ENCODE assay signal across 8 cellular contexts in genomic region chr1:52702886-52703787, GRCh38. TPM values are rescaled to one million over a fixed set of nuclear protein-coding genes. Genes with fewer than 3 reads are reported as not detected.
DNase-seq lines count a peak whose midpoint lies in the region; ATAC-seq, FAIRE-seq and TF ChIP-seq lines count a peak whose summit lies in the region.

No MANE protein-coding gene starts in this region.

- ATAC-seq in HG02981 (IDR thresholded peaks at IDR 0.05; ENCODE audit: unreplicated experiment), result peak; percentile 91

- H3K4me3 ChIP-seq in choroid plexus epithelial cell (ENCODE audit: low read depth, low read length) (peak overlapping the region; percentile 81), kidney epithelial cell (ENCODE audit: low read depth, low read length) (peak overlapping the region; percentile 47)

- no peaks in the 10 kb centered on the region for H3K27me3 ChIP-seq in kidney epithelial cell (ENCODE audit: control insufficient read depth, insufficient read depth, low read length)

- TF ChIP-seq CTCF in choroid plexus epithelial cell (conservative IDR thresholded peaks at IDR 0.05; ENCODE audit: low read depth, low read length) (no peak), kidney epithelial cell (IDR thresholded peaks at IDR 0.05; ENCODE audit: insufficient read depth, low read length, poor library complexity, severe bottlenecking) (no peak)

- DNase-seq in GM18507 (ENCODE audit: extremely low spot score, insufficient read length, low read depth) (peak; percentile 64), NCI-H226 (peak; percentile 96), choroid plexus epithelial cell (ENCODE audit: low read depth) (peak; percentile 93), kidney epithelial cell (ENCODE audit: low read depth) (peak; percentile 66), SW 1271 (lab: John Stamatoyannopoulos, UW) (no peak)
- DNase-seq in activated CD4-positive, alpha-beta T cell treated with anti-CD3 and anti-CD28 coated beads for 4 hours, result peak; percentile 76 to 77
- DNase-seq in stimulated activated CD4-positive, alpha-beta T cell treated with anti-CD3 and anti-CD28 coated beads, Interleukin-15, amount 100 ng/mL, for 1 hour (ENCODE audit: low read depth in 1 of 2, low spot score in 1 of 2), result peak; percentile 52 to 56

- FAIRE-seq in GM18507 (lab: Jason Lieb, UNC), result peak; percentile 96

- no peaks in the 10 kb centered on the region for H3K36me3 ChIP-seq in kidney epithelial cell (ENCODE audit: control insufficient read depth, insufficient read depth, low read length)

RNA-seq across cellular contexts. Expression of gene COA7, which starts 5.0 kb away (rescaled TPM):
- total RNA-seq in kidney epithelial cell, result 13.0 and 17.3 TPM in 2 replicates

RNA-seq across cellular contexts. Expression of gene ZYG11B, which starts 23.1 kb away (rescaled TPM):
- 23.5 and 25.2 TPM in 2 replicates for total RNA-seq in kidney epithelial cell

Comparison
In these comparisons a context has a peak if more than half of its experiments do, and no peak if none do; other contexts are left out.
1. DNase-seq: peak in GM18507 (single experiment), NCI-H226 (single experiment), activated CD4-positive, alpha-beta T cell treated with anti-CD3 and anti-CD28 coated beads for 4 hours (2 of 2), choroid plexus epithelial cell (single experiment), kidney epithelial cell (single experiment) and stimulated activated CD4-positive, alpha-beta T cell treated with anti-CD3 and anti-CD28 coated beads, Interleukin-15, amount 100 ng/mL, for 1 hour (2 of 2); none in SW 1271 (0 of 2).